Comparison of ENCODE assay signal across 25 cellular contexts in the genomic region with DNA sequence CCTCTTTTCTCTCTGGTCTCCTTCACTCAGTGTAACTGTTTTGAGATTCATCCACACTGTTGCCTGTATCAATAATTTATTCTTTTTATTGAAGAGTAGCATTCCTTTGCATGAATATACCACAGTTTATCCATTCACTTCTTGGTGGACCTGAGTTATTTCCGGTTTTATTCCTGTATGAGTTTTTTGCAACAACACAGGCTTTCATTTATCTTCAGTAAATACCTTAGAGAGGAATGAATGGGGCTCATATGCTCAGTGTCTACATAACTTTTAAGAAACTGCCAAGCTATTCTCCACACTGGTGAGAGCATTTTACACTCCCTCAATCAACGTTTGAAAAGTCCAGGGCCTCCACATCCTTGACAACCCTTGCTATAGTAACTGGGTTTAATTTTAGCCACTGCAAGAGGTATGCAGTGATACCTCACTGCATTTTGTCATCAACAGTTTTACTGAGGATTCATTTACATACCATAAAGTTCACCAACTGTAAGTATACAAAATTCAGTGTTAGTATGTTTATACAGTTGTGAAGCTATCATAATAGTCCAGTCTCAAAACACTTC.
"Had no signal": no experiment of that assay in that cellular context is flagged by ENCODE, and none has a peak within 500 bp of the region (broad histone marks: within the 10 kb centered on the region; RNA-seq: fewer than 3 reads in every experiment).

No MANE protein-coding gene starts in this region.

- H3K27me3 Mint-ChIP-seq: naive thymus-derived CD8-positive, alpha-beta T cell; progenitor cell of endocrine pancreas; stimulated activated memory B cell treated with anti-CD40 and anti-IgM and Interleukin-4, amounts not matched to agents 10 μg/mL and 1 μg/mL and 100 μg/mL, for 72 hours; stimulated activated naive CD8-positive, alpha-beta T cell treated with anti-CD3 and anti-CD28 coated beads, Interleukin-15, amount 100 ng/mL, for 72 hours; type B pancreatic cell had no signal

- H3K4me3 ChIP-seq: lower lobe of right lung, neural progenitor cell, right atrium auricular region, right lobe of liver, smooth muscle cell, tibial nerve, uterus had no signal

- H3K4me3 Mint-ChIP-seq: immature natural killer cell; naive thymus-derived CD8-positive, alpha-beta T cell; nephron; neural progenitor cell; stimulated activated memory B cell treated with anti-CD40 and anti-IgM and Interleukin-4, amounts not matched to agents 10 μg/mL and 1 μg/mL and 100 μg/mL, for 72 hours; stimulated activated naive CD8-positive, alpha-beta T cell treated with anti-CD3 and anti-CD28 coated beads, Interleukin-15, amount 100 ng/mL, for 72 hours; type B pancreatic cell had no signal

- H3K9me3 Mint-ChIP-seq: neural progenitor cell, type B pancreatic cell had no signal

- H3K27ac Mint-ChIP-seq: immature natural killer cell; naive thymus-derived CD8-positive, alpha-beta T cell; nephron; neural progenitor cell; progenitor cell of endocrine pancreas; stimulated activated memory B cell treated with anti-CD40 and anti-IgM and Interleukin-4, amounts not matched to agents 10 μg/mL and 1 μg/mL and 100 μg/mL, for 72 hours; stimulated activated naive CD8-positive, alpha-beta T cell treated with anti-CD3 and anti-CD28 coated beads, Interleukin-15, amount 100 ng/mL, for 72 hours; type B pancreatic cell had no signal

- ATAC-seq: left lobe of liver; lower lobe of right lung; naive thymus-derived CD8-positive, alpha-beta T cell; right lobe of liver; stimulated activated memory B cell treated with anti-CD40 and anti-IgM and Interleukin-4, amounts not matched to agents 10 μg/mL and 1 μg/mL and 100 μg/mL, for 72 hours; stimulated activated naive CD8-positive, alpha-beta T cell treated with anti-CD3 and anti-CD28 coated beads, Interleukin-15, amount 100 ng/mL, for 72 hours had no signal

- H3K36me3 Mint-ChIP-seq: immature natural killer cell; naive thymus-derived CD8-positive, alpha-beta T cell; stimulated activated memory B cell treated with anti-CD40 and anti-IgM and Interleukin-4, amounts not matched to agents 10 μg/mL and 1 μg/mL and 100 μg/mL, for 72 hours; type B pancreatic cell had no signal

- H3K9me3 ChIP-seq: lower lobe of right lung, neutrophil, right atrium auricular region, right lobe of liver, tibial nerve, uterus had no signal

- H3K4me1 ChIP-seq: lower lobe of right lung, neural progenitor cell, right atrium auricular region, right lobe of liver, tibial nerve, uterus had no signal

- H3K27me3 ChIP-seq: neural progenitor cell, neutrophil, right atrium auricular region, right lobe of liver, tibial nerve, uterus had no signal

- DNase-seq: hypothalamus; immature natural killer cell; lower lobe of right lung; mammary epithelial cell; naive thymus-derived CD8-positive, alpha-beta T cell; occipital lobe; right lobe of liver; stimulated activated CD4-positive, alpha-beta T cell treated with anti-CD3 and anti-CD28 coated beads, Interleukin-1b, Interleukin-23, amount 100 ng/mL, for 48 hours; stimulated activated CD4-positive, alpha-beta T cell treated with anti-CD3 and anti-CD28 coated beads, Interleukin-2, amount 100 ng/mL, for 48 hours; stimulated activated CD4-positive, alpha-beta T cell treated with anti-CD3 and anti-CD28 coated beads, Interleukin-4, amount 100 ng/mL, for 4 hours; stimulated activated CD8-positive, alpha-beta memory T cell treated with anti-CD3 and anti-CD28 coated beads, Interleukin-4, amount 100 ng/mL, for 48 hours; stimulated activated naive CD4-positive, alpha-beta T cell treated with Interleukin-2 at 50 U/mL for 16 hours; stimulated activated naive CD8-positive, alpha-beta T cell treated with anti-CD3 and anti-CD28 coated beads, Interleukin-15, amount 100 ng/mL, for 72 hours; substantia nigra; uterus had no signal

- H3K27ac ChIP-seq: lower lobe of right lung, neural progenitor cell, neutrophil, right atrium auricular region, right lobe of liver, tibial nerve, uterus had no signal

- H3K4me1 Mint-ChIP-seq: naive thymus-derived CD8-positive, alpha-beta T cell; nephron; neural progenitor cell; stimulated activated memory B cell treated with anti-CD40 and anti-IgM and Interleukin-4, amounts not matched to agents 10 μg/mL and 1 μg/mL and 100 μg/mL, for 72 hours had no signal

- H3K36me3 ChIP-seq: lower lobe of right lung, neural progenitor cell, neutrophil, right atrium auricular region, right lobe of liver, tibial nerve, uterus had no signal
